In genomic region chr14:52090936-52091335, GRCh38 we compare ENCODE assay signal across 29 cellular contexts.
"Had no signal": no experiment of that assay in that cellular context is flagged by ENCODE, and none has a peak within 500 bp of the region (broad histone marks: within the 10 kb centered on the region; RNA-seq: fewer than 3 reads in every experiment).

No MANE protein-coding gene starts in this region.

- H3K36me3 Mint-ChIP-seq: naive thymus-derived CD4-positive, alpha-beta T cell; stimulated activated naive B cell treated with anti-CD40 and anti-IgM and Interleukin-4, amounts not matched to agents 10 μg/mL and 1 μg/mL and 100 μg/mL, for 72 hours had no signal

- H3K27ac Mint-ChIP-seq: naive thymus-derived CD4-positive, alpha-beta T cell; nephron progenitor cell; stimulated activated naive B cell treated with anti-CD40 and anti-IgM and Interleukin-4, amounts not matched to agents 10 μg/mL and 1 μg/mL and 100 μg/mL, for 72 hours had no signal

- H3K4me1 Mint-ChIP-seq: naive thymus-derived CD4-positive, alpha-beta T cell; stimulated activated naive B cell treated with anti-CD40 and anti-IgM and Interleukin-4, amounts not matched to agents 10 μg/mL and 1 μg/mL and 100 μg/mL, for 72 hours had no signal

- H3K9me3 Mint-ChIP-seq: stimulated activated naive B cell treated with anti-CD40 and anti-IgM and Interleukin-4, amounts not matched to agents 10 μg/mL and 1 μg/mL and 100 μg/mL, for 72 hours had no signal

- ATAC-seq: left colon; left lung; lower lobe of right lung; mucosa of descending colon; naive thymus-derived CD4-positive, alpha-beta T cell; pancreas; sciatic nerve; stimulated activated naive B cell treated with anti-CD40 and anti-IgM and Interleukin-4, amounts not matched to agents 10 μg/mL and 1 μg/mL and 100 μg/mL, for 72 hours; stimulated activated naive CD8-positive, alpha-beta T cell treated with anti-CD3 and anti-CD28 coated beads, Interleukin-15, Interleukin-2, amounts not matched to agents 100 U/mL and 50 U/mL, for 24 hours; upper lobe of right lung had no signal

- FAIRE-seq: islet of Langerhans, kidney, pancreas had no signal

- H3K4me3 Mint-ChIP-seq: naive thymus-derived CD4-positive, alpha-beta T cell; nephron progenitor cell; stimulated activated naive B cell treated with anti-CD40 and anti-IgM and Interleukin-4, amounts not matched to agents 10 μg/mL and 1 μg/mL and 100 μg/mL, for 72 hours had no signal

- DNase-seq: head of caudate nucleus; hippocampal formation; kidney; left colon; left lung; lower lobe of right lung; midbrain; mucosa of descending colon; naive thymus-derived CD4-positive, alpha-beta T cell; nephron progenitor cell; nucleus accumbens; pancreas; posterior cingulate gyrus; retina; right cardiac atrium; stimulated activated CD4-positive, alpha-beta T cell treated with anti-CD3 and anti-CD28 coated beads, Interleukin-12 subunit alpha, Interleukin-12 subunit beta, amount 100 ng/mL, for 4 hours; stimulated activated CD4-positive, alpha-beta T cell treated with anti-CD3 and anti-CD28 coated beads, Interleukin-15, amount 100 ng/mL, for 24 hours; stimulated activated CD4-positive, alpha-beta T cell treated with anti-CD3 and anti-CD28 coated beads, Interleukin-2, amount 100 ng/mL, for 24 hours; stimulated activated CD4-positive, alpha-beta T cell treated with anti-CD3 and anti-CD28 coated beads, Interleukin-4, amount 100 ng/mL, for 1 hour; stimulated activated naive B cell treated with anti-CD40 and anti-IgM and Interleukin-4, amounts not matched to agents 10 μg/mL and 1 μg/mL and 100 μg/mL, for 72 hours; stimulated activated naive CD8-positive, alpha-beta T cell treated with anti-CD3 and anti-CD28 coated beads, Interleukin-15, Interleukin-2, amounts not matched to agents 100 U/mL and 50 U/mL, for 24 hours; stomach; testis; thyroid gland; transverse colon; upper lobe of right lung; uterus had no signal
